Comparison of ENCODE assay signal across 25 cellular contexts in genomic region chr13:21971662-21972635, GRCh38.
A peak's percentile ranks its signal among the peaks of the same experiment; 100 is the strongest.
DNase-seq lines count a peak whose midpoint lies in the region; ATAC-seq, FAIRE-seq and TF ChIP-seq lines count a peak whose summit lies in the region.
"Had no signal": no experiment of that assay in that cellular context is flagged by ENCODE, and none has a peak within 500 bp of the region (broad histone marks: within the 10 kb centered on the region; RNA-seq: fewer than 3 reads in every experiment).

No MANE protein-coding gene starts in this region.

- H3K27me3 ChIP-seq in bronchial epithelial cell (ENCODE audit: control insufficient read depth, insufficient read depth, low read length) = no peaks in the 10 kb centered on the region
- no peaks in the 10 kb centered on the region for H3K27me3 ChIP-seq in hepatocyte
- H3K27me3 ChIP-seq in upper lobe of left lung = no peaks in the 10 kb centered on the region
- no peaks in the 10 kb centered on the region for H3K27me3 ChIP-seq in body of pancreas
- H3K27me3 ChIP-seq: tibial nerve had no signal

- no peaks in the 10 kb centered on the region for H4K20me1 ChIP-seq in hepatocyte (ENCODE audit: insufficient read depth, poor library complexity, severe bottlenecking)

- H3K4me2 ChIP-seq in hepatocyte = no peak overlapping the region

- H2AFZ ChIP-seq in hepatocyte = no peak overlapping the region

- H3K4me1 ChIP-seq in hepatocyte (ENCODE audit: insufficient read depth) = no peaks in the 10 kb centered on the region
- H3K4me1 ChIP-seq in upper lobe of left lung = no peaks in the 10 kb centered on the region
- H3K4me1 ChIP-seq in body of pancreas = no peaks in the 10 kb centered on the region
- H3K4me1 ChIP-seq: HAP-1, tibial nerve had no signal

- TF ChIP-seq CTCF in bronchial epithelial cell (IDR thresholded peaks at IDR 0.05; ENCODE audit: insufficient read depth, low read length, severe bottlenecking) (no peak), hepatocyte (IDR thresholded peaks at IDR 0.05; ENCODE audit: poor library complexity) (no peak), upper lobe of left lung (IDR thresholded peaks at IDR 0.05) (no peak), body of pancreas (IDR thresholded peaks at IDR 0.05) (no peak)

- H3K27ac ChIP-seq in hepatocyte (peak overlapping the region; percentile 29), upper lobe of left lung (no peak overlapping the region), body of pancreas (no peak overlapping the region)
- H3K27ac ChIP-seq: tibial nerve had no signal

- DNase-seq in Right ventricle myocardium inferior (ENCODE audit: missing footprints) = no peak
- no peak for DNase-seq in cardiac septum (ENCODE audit: low spot score)
- DNase-seq in bronchial epithelial cell (ENCODE audit: low read depth) = no peak
- DNase-seq in hepatocyte (ENCODE audit: low spot score) = no peak
- no peak for DNase-seq in upper lobe of left lung
- DNase-seq in activated naive CD4-positive, alpha-beta T cell treated with anti-CD3 and anti-CD28 coated beads, Interleukin-2, amount 50 U/mL, for 72 hours (ENCODE audit: low spot score in 2 of 2) = no peak
- no peak for DNase-seq in body of pancreas
- DNase-seq in NCI-H2196 (lab: John Stamatoyannopoulos, UW; ENCODE audit: unreplicated experiment) = no peak
- DNase-seq: activated CD4-positive, alpha-beta T cell treated with anti-CD3 and anti-CD28 coated beads, Interleukin-2, amount 10 ng/mL, durations not matched to agents 24 days and 14 days; activated CD8-positive, alpha-beta memory T cell treated with anti-CD3 and anti-CD28 coated beads, Interleukin-2, amount 50 U/mL, for 48 hours; activated gamma-delta T cell; amygdala; CD4-positive, alpha-beta T cell; effector CD8-positive, alpha-beta T cell; hippocampal formation; kidney; NCI-H1048; NCI-H2107; NCI-H526 treated with DMSO at 0.1 percent for 48 hours; stimulated activated naive B cell treated with anti-CD40 and anti-IgM and Interleukin-4, amounts not matched to agents 10 μg/mL and 1 μg/mL and 100 μg/mL, for 72 hours had no signal

- no peaks in the 10 kb centered on the region for H3K36me3 Mint-ChIP-seq in activated naive CD4-positive, alpha-beta T cell treated with anti-CD3 and anti-CD28 coated beads, Interleukin-2, amount 50 U/mL, for 72 hours
- H3K36me3 Mint-ChIP-seq: stimulated activated naive B cell treated with anti-CD40 and anti-IgM and Interleukin-4, amounts not matched to agents 10 μg/mL and 1 μg/mL and 100 μg/mL, for 72 hours had no signal

- no peaks in the 10 kb centered on the region for H3K9me3 ChIP-seq in hepatocyte (ENCODE audit: low read depth)
- no peaks in the 10 kb centered on the region for H3K9me3 ChIP-seq in upper lobe of left lung
- H3K9me3 ChIP-seq in body of pancreas = no peaks in the 10 kb centered on the region
- H3K9me3 ChIP-seq: tibial nerve had no signal

- TF ChIP-seq EP300 in upper lobe of left lung (IDR thresholded peaks at IDR 0.05) = no peak

- TF ChIP-seq POLR2A in upper lobe of left lung (IDR thresholded peaks at IDR 0.05) (no peak), body of pancreas (IDR thresholded peaks at IDR 0.05) (no peak)

- 84% methylated on average over 7 of the region's 7 CpGs for WGBS in hepatocyte (ENCODE audit: low lambda C conversion rate, missing lambda C conversion rate)
- WGBS in upper lobe of left lung, 2 donors = 60 to 70% methylated on average over 7 of the region's 7 CpGs
- WGBS in body of pancreas, 2 donors = 61 to 71% methylated on average over 7 of the region's 7 CpGs

- H3K79me2 ChIP-seq in hepatocyte = no peaks in the 10 kb centered on the region

- H3K4me3 ChIP-seq in bronchial epithelial cell (ENCODE audit: low read depth, low read length) (no peak overlapping the region), hepatocyte (no peak overlapping the region), upper lobe of left lung (no peak overlapping the region), body of pancreas (no peak overlapping the region)
- H3K4me3 ChIP-seq: HAP-1, tibial nerve had no signal

- ATAC-seq in Right ventricle myocardium inferior (peak; percentile 28), upper lobe of left lung (ENCODE audit: low FRiP score in 2 of 2) (peak; percentile 9 to 63), body of pancreas (no peak)
- ATAC-seq in activated naive CD4-positive, alpha-beta T cell treated with anti-CD3 and anti-CD28 coated beads, Interleukin-2, amount 50 U/mL, for 72 hours = no peak
- ATAC-seq: Panc1; stimulated activated naive B cell treated with anti-CD40 and anti-IgM and Interleukin-4, amounts not matched to agents 10 μg/mL and 1 μg/mL and 100 μg/mL, for 72 hours had no signal

- no peaks in the 10 kb centered on the region for H3K9me3 Mint-ChIP-seq in activated naive CD4-positive, alpha-beta T cell treated with anti-CD3 and anti-CD28 coated beads, Interleukin-2, amount 50 U/mL, for 72 hours
- H3K9me3 Mint-ChIP-seq: activated CD4-positive, alpha-beta T cell treated with anti-CD3 and anti-CD28 coated beads, Interleukin-2, amount 10 ng/mL, durations not matched to agents 24 days and 14 days; CD4-positive, alpha-beta T cell; central memory CD8-positive, alpha-beta T cell; stimulated activated naive B cell treated with anti-CD40 and anti-IgM and Interleukin-4, amounts not matched to agents 10 μg/mL and 1 μg/mL and 100 μg/mL, for 72 hours had no signal

- H3K9me2 ChIP-seq in hepatocyte (replicated peaks; ENCODE audit: insufficient read depth) = no peaks in the 10 kb centered on the region

- no peak overlapping the region for H3K27ac Mint-ChIP-seq in activated naive CD4-positive, alpha-beta T cell treated with anti-CD3 and anti-CD28 coated beads, Interleukin-2, amount 50 U/mL, for 72 hours
- H3K27ac Mint-ChIP-seq: activated CD4-positive, alpha-beta T cell treated with anti-CD3 and anti-CD28 coated beads, Interleukin-2, amount 10 ng/mL, durations not matched to agents 24 days and 14 days; CD4-positive, alpha-beta T cell; stimulated activated naive B cell treated with anti-CD40 and anti-IgM and Interleukin-4, amounts not matched to agents 10 μg/mL and 1 μg/mL and 100 μg/mL, for 72 hours had no signal

- no peaks in the 10 kb centered on the region for H3K36me3 ChIP-seq in bronchial epithelial cell (ENCODE audit: control insufficient read depth, insufficient read depth, low read length)
- no peaks in the 10 kb centered on the region for H3K36me3 ChIP-seq in hepatocyte (replicated peaks; ENCODE audit: insufficient read depth, low read depth)
- H3K36me3 ChIP-seq in upper lobe of left lung = no peaks in the 10 kb centered on the region
- H3K36me3 ChIP-seq in body of pancreas (replicated peaks in 1 of 2; ENCODE audit: insufficient read depth in 1 of 2, low read depth in 2 of 2) = no peaks in the 10 kb centered on the region
- H3K36me3 ChIP-seq: HAP-1, tibial nerve had no signal

- FAIRE-seq in bronchial epithelial cell (lab: Jason Lieb, UNC) = peak; percentile 97
- FAIRE-seq: A204.1, kidney had no signal

- intact Hi-C loops in Right ventricle myocardium inferior (cut with DNase I) = no loop called here
- intact Hi-C loops in cardiac septum (cut with DNase I) = no loop called here
- intact Hi-C loops in body of pancreas (cut with DNase I) = no loop called here

Comparison
In these comparisons a context has a peak if more than half of its experiments do, and no peak if none do; other contexts are left out.
1. ATAC-seq: peak in Right ventricle myocardium inferior (single experiment) and upper lobe of left lung (2 of 2); none in activated naive CD4-positive, alpha-beta T cell treated with anti-CD3 and anti-CD28 coated beads, Interleukin-2, amount 50 U/mL, for 72 hours (0 of 2) and body of pancreas (single experiment).